10 cellular contexts compared by ENCODE assay signal in the genomic region with DNA sequence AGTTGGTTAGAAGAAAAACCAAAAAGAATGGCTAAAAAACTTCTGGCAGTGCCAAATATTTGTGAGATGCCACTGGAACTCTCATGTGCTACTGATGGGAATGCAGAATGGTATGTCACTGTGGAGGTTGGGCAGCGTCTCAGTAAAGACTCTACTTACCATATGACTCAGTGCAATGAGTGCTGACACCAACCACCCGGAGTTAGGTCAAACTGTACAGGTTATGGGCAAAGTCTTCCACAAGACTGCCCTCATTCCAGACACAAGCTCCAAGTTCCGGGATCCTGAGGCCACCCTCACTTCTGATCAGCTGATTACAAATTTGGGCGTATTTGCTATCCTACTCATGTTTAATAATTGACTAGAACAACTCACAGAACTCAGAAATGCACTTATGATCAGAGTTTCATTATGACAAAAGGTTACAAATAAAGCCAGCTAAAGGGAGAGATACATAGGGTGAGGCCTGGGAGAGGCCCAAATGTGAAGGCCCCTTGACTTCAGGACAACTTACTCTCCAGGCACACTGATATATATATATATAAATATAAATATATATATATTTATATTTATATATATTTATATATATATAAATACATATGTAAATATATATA.
DNase-seq lines count a peak whose midpoint lies in the region; ATAC-seq and TF ChIP-seq lines count a peak whose summit lies in the region.
"Had no signal": no experiment of that assay in that cellular context is flagged by ENCODE, and none has a peak within 500 bp of the region (broad histone marks: within the 10 kb centered on the region; RNA-seq: fewer than 3 reads in every experiment).

No MANE protein-coding gene starts in this region.

- H4K20me1 ChIP-seq in osteoblast (ENCODE audit: insufficient read depth, low read length): no peaks in the 10 kb centered on the region

- no peaks in the 10 kb centered on the region for H3K79me2 ChIP-seq in osteoblast (ENCODE audit: insufficient read depth, low read length)

- no peaks in the 10 kb centered on the region for H3K27me3 ChIP-seq in osteoblast (ENCODE audit: insufficient read depth, low read length)
- H3K27me3 ChIP-seq in testis: no peaks in the 10 kb centered on the region
- H3K27me3 ChIP-seq: gastroesophageal sphincter had no signal

- peak overlapping the region; percentile 15 for H3K27ac Mint-ChIP-seq in activated T-helper 2 cell treated with anti-CD3 and anti-CD28 coated beads, Interferon-gamma antibody, Interleukin-2, Interleukin-4, amounts not matched to agents 10 μg/mL and 5 μg/mL and 100 μg/mL, durations not matched to agents 14 hours and 24 hours and 36 hours

- H3K4me1 ChIP-seq in osteoblast (ENCODE audit: insufficient read depth, low read length) (peaks cover 34% of the 10 kb centered on the region), testis (peaks cover under 1% of the 10 kb centered on the region)
- H3K4me1 ChIP-seq: gastroesophageal sphincter had no signal

- no peak for DNase-seq in activated T-helper 2 cell treated with anti-CD3 and anti-CD28 coated beads, Interferon-gamma antibody, Interleukin-2, Interleukin-4, amounts not matched to agents 10 μg/mL and 5 μg/mL and 100 μg/mL, durations not matched to agents 14 hours and 24 hours and 36 hours (ENCODE audit: low spot score)
- DNase-seq in osteoblast (ENCODE audit: insufficient read length, low spot score, missing footprints): peak; percentile 25
- no peak for DNase-seq in testis
- no peak for DNase-seq in globus pallidus (ENCODE audit: low spot score)
- DNase-seq in NCI-H510A (lab: John Stamatoyannopoulos, UW): no peak
- DNase-seq: MV-4-11 had no signal

- H3K4me3 Mint-ChIP-seq in activated T-helper 2 cell treated with anti-CD3 and anti-CD28 coated beads, Interferon-gamma antibody, Interleukin-2, Interleukin-4, amounts not matched to agents 10 μg/mL and 5 μg/mL and 100 μg/mL, durations not matched to agents 14 hours and 24 hours and 36 hours (ENCODE audit: low read depth): no peak overlapping the region

- H3K27ac ChIP-seq in osteoblast (ENCODE audit: low read depth, low read length): peak overlapping the region; percentile 60
- no peak overlapping the region for H3K27ac ChIP-seq in testis
- H3K27ac ChIP-seq: gastroesophageal sphincter had no signal

- ATAC-seq in GM18511 (IDR thresholded peaks at IDR 0.05; ENCODE audit: unreplicated experiment) (peak; percentile 77), HG02870 (IDR thresholded peaks at IDR 0.05; ENCODE audit: unreplicated experiment) (peak; percentile 69), GM21526 (IDR thresholded peaks at IDR 0.05; ENCODE audit: low FRiP score, unreplicated experiment) (no peak)
- ATAC-seq: gastroesophageal sphincter had no signal

- intact Hi-C loops in activated T-helper 2 cell treated with anti-CD3 and anti-CD28 coated beads, Interferon-gamma antibody, Interleukin-2, Interleukin-4, amounts not matched to agents 10 μg/mL and 5 μg/mL and 100 μg/mL, durations not matched to agents 14 hours and 24 hours and 36 hours (cut with micrococcal nuclease): no loop called here
- intact Hi-C loops in testis (cut with DNase I; ENCODE audit: low total_unique reads): no loop called here

- peaks cover 8% of the 10 kb centered on the region for H3K36me3 Mint-ChIP-seq in activated T-helper 2 cell treated with anti-CD3 and anti-CD28 coated beads, Interferon-gamma antibody, Interleukin-2, Interleukin-4, amounts not matched to agents 10 μg/mL and 5 μg/mL and 100 μg/mL, durations not matched to agents 14 hours and 24 hours and 36 hours (ENCODE audit: low read depth)

- H3K9me3 ChIP-seq in osteoblast (ENCODE audit: low read depth, low read length) (no peaks in the 10 kb centered on the region), testis (no peaks in the 10 kb centered on the region)
- H3K9me3 ChIP-seq: gastroesophageal sphincter had no signal

- H3K36me3 ChIP-seq in osteoblast (ENCODE audit: insufficient read depth, low read length) (no peaks in the 10 kb centered on the region), testis (ENCODE audit: low read depth, missing control alignments) (no peaks in the 10 kb centered on the region)

- TF ChIP-seq POLR2A in testis (IDR thresholded peaks at IDR 0.05): no peak

- H3K4me2 ChIP-seq in osteoblast (ENCODE audit: insufficient read depth, low read length): peak overlapping the region; percentile 4

- peaks cover 12% of the 10 kb centered on the region for H3K4me1 Mint-ChIP-seq in activated T-helper 2 cell treated with anti-CD3 and anti-CD28 coated beads, Interferon-gamma antibody, Interleukin-2, Interleukin-4, amounts not matched to agents 10 μg/mL and 5 μg/mL and 100 μg/mL, durations not matched to agents 14 hours and 24 hours and 36 hours (ENCODE audit: low read depth)

- no peaks in the 10 kb centered on the region for H3K9me3 Mint-ChIP-seq in activated T-helper 2 cell treated with anti-CD3 and anti-CD28 coated beads, Interferon-gamma antibody, Interleukin-2, Interleukin-4, amounts not matched to agents 10 μg/mL and 5 μg/mL and 100 μg/mL, durations not matched to agents 14 hours and 24 hours and 36 hours

- H3K4me3 ChIP-seq in osteoblast (ENCODE audit: insufficient read depth, low read length) (no peak overlapping the region), testis (no peak overlapping the region)
- H3K4me3 ChIP-seq: gastroesophageal sphincter had no signal

- no peak overlapping the region for H2AFZ ChIP-seq in osteoblast (ENCODE audit: low read length)

- no peaks in the 10 kb centered on the region for H3K27me3 Mint-ChIP-seq in activated T-helper 2 cell treated with anti-CD3 and anti-CD28 coated beads, Interferon-gamma antibody, Interleukin-2, Interleukin-4, amounts not matched to agents 10 μg/mL and 5 μg/mL and 100 μg/mL, durations not matched to agents 14 hours and 24 hours and 36 hours (ENCODE audit: low read depth)

- WGBS in testis, 2 donors: 90 to 91% methylated on average over 4 of the region's 4 CpGs

- TF ChIP-seq CTCF in osteoblast (IDR thresholded peaks at IDR 0.05; ENCODE audit: extremely low read depth, low read depth, low read length) (no peak), testis (IDR thresholded peaks at IDR 0.05) (no peak)
